In the genomic region with DNA sequence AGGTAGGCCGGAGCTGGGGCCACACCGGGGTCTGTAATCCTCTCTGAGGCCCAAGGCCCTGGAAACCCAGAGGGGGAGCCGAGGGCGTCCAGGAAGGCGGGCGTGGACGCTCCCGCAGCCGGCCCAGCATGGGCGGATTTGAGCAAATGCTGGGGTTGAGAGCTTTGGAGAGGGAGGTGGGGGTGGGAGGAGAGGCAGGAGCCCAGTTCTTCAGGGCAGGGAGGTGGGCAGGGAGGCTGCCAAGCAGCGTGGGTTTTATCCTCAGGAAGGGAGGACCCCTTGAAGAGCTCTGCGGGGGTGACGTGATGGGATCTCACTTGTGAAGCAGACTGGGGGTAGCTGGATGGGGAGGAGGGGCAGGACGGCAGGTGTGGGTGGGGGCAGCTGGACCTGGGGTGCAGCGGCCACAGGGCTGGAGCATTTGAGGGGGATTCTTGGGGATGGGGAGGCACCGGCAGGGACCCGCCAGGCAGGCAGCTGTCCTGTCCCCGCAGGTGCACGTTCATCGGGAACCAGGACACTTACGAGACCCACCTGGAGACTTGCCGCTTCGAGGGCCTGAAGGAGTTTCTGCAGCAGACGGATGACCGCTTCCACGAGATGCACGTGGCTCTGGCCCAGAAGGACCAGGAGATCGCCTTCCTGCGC, we compare ENCODE assay signal across 26 cellular contexts. TPM values are rescaled to one million over a fixed set of nuclear protein-coding genes. Genes with fewer than 3 reads are reported as not detected.
"Had no signal": no experiment of that assay in that cellular context is flagged by ENCODE, and none has a peak within 500 bp of the region (broad histone marks: within the 10 kb centered on the region; RNA-seq: fewer than 3 reads in every experiment).

No MANE protein-coding gene starts in this region.

- H3K9me3 ChIP-seq: esophagus muscularis mucosa, gastroesophageal sphincter, heart left ventricle, left lung, lower lobe of right lung, mucosa of descending colon had no signal

- ATAC-seq: foreskin keratinocyte; gastroesophageal sphincter; heart left ventricle; left cardiac atrium; left lung; left ventricle myocardium superior; lower lobe of right lung; mucosa of descending colon; naive thymus-derived CD8-positive, alpha-beta T cell had no signal

- H3K4me1 ChIP-seq: foreskin keratinocyte, left lung had no signal

- H3K27ac ChIP-seq: coronary artery, dorsolateral prefrontal cortex, esophagus muscularis mucosa, foreskin keratinocyte, gastroesophageal sphincter, heart left ventricle, hepatocyte, left lung, lower lobe of right lung had no signal

- H2AFZ ChIP-seq: hepatocyte had no signal

- H3K79me2 ChIP-seq: hepatocyte had no signal

- H3K4me3 Mint-ChIP-seq: immature natural killer cell; mesothelial cell of epicardium; naive B cell; naive thymus-derived CD8-positive, alpha-beta T cell had no signal

- H3K4me3 ChIP-seq: coronary artery, dorsolateral prefrontal cortex, esophagus muscularis mucosa, gastroesophageal sphincter, heart left ventricle, hepatocyte, left lung, lower lobe of right lung, mucosa of descending colon had no signal

- FAIRE-seq: endometrium, endothelial cell of umbilical vein, frontal cortex, keratinocyte had no signal

- H3K27ac Mint-ChIP-seq: immature natural killer cell, mesothelial cell of epicardium, naive B cell had no signal

- H3K9me3 Mint-ChIP-seq: immature natural killer cell; mesothelial cell of epicardium; naive B cell; naive thymus-derived CD8-positive, alpha-beta T cell had no signal

- H3K36me3 Mint-ChIP-seq: immature natural killer cell had no signal

- DNase-seq: dermis blood vessel endothelial cell; dorsolateral prefrontal cortex; effector CD4-positive, alpha-beta T cell; effector memory CD4-positive, alpha-beta T cell; foreskin keratinocyte; heart left ventricle; hypothalamus; immature natural killer cell; left cardiac atrium; left lung; left ventricle myocardium superior; lower lobe of right lung; mesenchymal stem cell; mucosa of descending colon; naive B cell; naive thymus-derived CD8-positive, alpha-beta T cell had no signal

- H3K4me1 Mint-ChIP-seq: immature natural killer cell; mesothelial cell of epicardium; naive thymus-derived CD8-positive, alpha-beta T cell had no signal

- H3K4me2 ChIP-seq: hepatocyte had no signal

- H3K27me3 Mint-ChIP-seq: naive B cell; naive thymus-derived CD8-positive, alpha-beta T cell had no signal

- H3K27me3 ChIP-seq: dorsolateral prefrontal cortex, esophagus muscularis mucosa, foreskin keratinocyte, gastroesophageal sphincter, heart left ventricle, hepatocyte, left lung had no signal

RNA-seq across cellular contexts. Expression of a gene that starts 24.4 kb away (rescaled TPM):
- total RNA-seq: esophagus muscularis mucosa; mesenteric fat pad; naive thymus-derived CD8-positive, alpha-beta T cell had no signal
